1 cellular context compared by ENCODE assay signal in genomic region chr6:30495993-30496392, GRCh38.
TF ChIP-seq lines count a peak whose summit lies in the region.

No MANE protein-coding gene starts in this region.

TF ChIP-seq in IMR-90, 13 proteins besides CTCF, POLR2A, EP300 and RAD21 (continued from another document):
- TF ChIP-seq ELK1 (IDR thresholded peaks at IDR 0.05; ENCODE audit: borderline replicate concordance, low read depth, low read length) (no peak), RCOR1 (IDR thresholded peaks at IDR 0.05; ENCODE audit: insufficient replicate concordance, low read length) (no peak), MXI1 (IDR thresholded peaks at IDR 0.05; ENCODE audit: borderline replicate concordance, low read depth, low read length) (no peak)
TF ChIP-seq in IMR-90: peak in this region for 0.
